Comparison of ENCODE assay signal across 14 cellular contexts in genomic region chr20:33702861-33703260, GRCh38. TPM values are rescaled to one million over a fixed set of nuclear protein-coding genes. Genes with fewer than 3 reads are reported as not detected.
DNase-seq lines count a peak whose midpoint lies in the region; ATAC-seq and TF ChIP-seq lines count a peak whose summit lies in the region.
"Had no signal": no experiment of that assay in that cellular context is flagged by ENCODE, and none has a peak within 500 bp of the region (broad histone marks: within the 10 kb centered on the region; RNA-seq: fewer than 3 reads in every experiment).

No MANE protein-coding gene starts in this region.

- TF ChIP-seq POLR2A in thyroid gland (IDR thresholded peaks at IDR 0.05) (no peak), gastroesophageal sphincter (IDR thresholded peaks at IDR 0.05) (no peak), vagina (IDR thresholded peaks at IDR 0.05) (no peak)

- in situ Hi-C loops in T47D (cut with HindIII; ENCODE audit: low pct_unique_long_range_greater_than_20kb, low sequenced_read_pairs) (no loop called here), mammary epithelial cell (cut with MboI; ENCODE audit: low sequenced_read_pairs in 2 of 2) (no loop called here)

- no peak for TF ChIP-seq EP300 in gastroesophageal sphincter (IDR thresholded peaks at IDR 0.05)

- H3K36me3 ChIP-seq in mammary epithelial cell (ENCODE audit: insufficient read depth, low read length) (peaks cover 4% of the 10 kb centered on the region), RWPE2 (ENCODE audit: low read depth) (peaks cover 14% of the 10 kb centered on the region), thyroid gland (peaks cover 0 to 5% of the 10 kb centered on the region in 2 donors), gastroesophageal sphincter (peaks cover 0 to 32% of the 10 kb centered on the region in 2 donors), vagina (peaks cover 0 to 18% of the 10 kb centered on the region in 2 donors)

- no peak for TF ChIP-seq CTCF in mammary epithelial cell (conservative IDR thresholded peaks at IDR 0.05 in 1 of 2, IDR thresholded peaks at IDR 0.05 in 1 of 2; ENCODE audit: extremely low read depth in 1 of 2, insufficient read depth in 1 of 2, low read depth in 1 of 2, low read length in 2 of 2)
- TF ChIP-seq CTCF in RWPE2 (IDR thresholded peaks at IDR 0.05; ENCODE audit: poor library complexity, severe bottlenecking) = no peak
- no peak for TF ChIP-seq CTCF in thyroid gland (IDR thresholded peaks at IDR 0.05)
- TF ChIP-seq CTCF in gastroesophageal sphincter (IDR thresholded peaks at IDR 0.05) = no peak
- no peak for TF ChIP-seq CTCF in vagina (IDR thresholded peaks at IDR 0.05)

- H3K27ac ChIP-seq in mammary epithelial cell (ENCODE audit: insufficient read depth, low read depth, low read length) (no peak overlapping the region), RWPE2 (ENCODE audit: poor library complexity, severe bottlenecking) (no peak overlapping the region), right cardiac atrium (ENCODE audit: low read length) (no peak overlapping the region), thyroid gland (no peak overlapping the region), gastroesophageal sphincter (no peak overlapping the region), vagina (no peak overlapping the region)

- BruUV-seq in mammary epithelial cell (replicated peaks; lab: Mats Ljungman, UMichigan) = no TSS peak

- POLR2A ChIA-PET in HEK293T (lab: Yijun Ruan, JAX) = no interaction called here

- DNase-seq in T47D (ENCODE audit: low read depth in 1 of 2, low spot score in 1 of 2) (peak; percentile 55 to 60), mammary epithelial cell (no peak), RWPE2 (ENCODE audit: low spot score) (no peak), right cardiac atrium (peak in 2 of 3 donors; percentile 64 to 71), thyroid gland (peak; percentile 59 to 61), HEK293T (ENCODE audit: extremely low spot score) (no peak), vagina (ENCODE audit: extremely low spot score in 2 of 2) (no peak)
- DNase-seq: activated CD4-positive, alpha-beta T cell treated with anti-CD3 and anti-CD28 coated beads, Interleukin-2, amount 50 U/mL, for 1 hour; left colon; naive B cell; NCI-H226; stimulated activated CD4-positive, alpha-beta T cell treated with anti-CD3 and anti-CD28 coated beads, Interleukin-4, amount 100 ng/mL, for 4 hours; stimulated activated naive B cell treated with anti-CD40 and anti-IgM and Interleukin-4, amounts not matched to agents 10 μg/mL and 1 μg/mL and 100 μg/mL, for 72 hours had no signal

- H3K4me1 ChIP-seq in mammary epithelial cell (ENCODE audit: insufficient read depth, low read length) (peaks cover 3% of the 10 kb centered on the region), RWPE2 (ENCODE audit: insufficient read depth, poor library complexity, severe bottlenecking) (no peaks in the 10 kb centered on the region), right cardiac atrium (ENCODE audit: control insufficient read depth, insufficient read depth, low read length) (no peaks in the 10 kb centered on the region), thyroid gland (peaks cover 0 to 14% of the 10 kb centered on the region in 2 donors), gastroesophageal sphincter (peaks cover 0 to 9% (median 0%) of the 10 kb centered on the region in 3 donors), vagina (peaks cover 2% of the 10 kb centered on the region)

- 10% methylated on average over 3 of the region's 5 CpGs for WGBS in mammary epithelial cell (ENCODE audit: low coverage, missing lambda C conversion rate)
- 38% methylated on average over 5 of the region's 5 CpGs for WGBS in right cardiac atrium
- WGBS in thyroid gland, 2 donors = 28 to 79% methylated on average over 5 of the region's 5 CpGs
- WGBS in gastroesophageal sphincter (ENCODE audit: low coverage in 1 of 2), 2 donors = 32% methylated on average over 4 of the region's 5 CpGs; no CpG with 5 or more reads in 1 of the 2 donors

- H3K9me3 ChIP-seq in mammary epithelial cell (replicated peaks; ENCODE audit: insufficient read depth, low read length) (no peaks in the 10 kb centered on the region), RWPE2 (ENCODE audit: severe bottlenecking) (peaks cover 6% of the 10 kb centered on the region), right cardiac atrium (ENCODE audit: control insufficient read depth, low read length) (no peaks in the 10 kb centered on the region), thyroid gland (no peaks in the 10 kb centered on the region), gastroesophageal sphincter (no peaks in the 10 kb centered on the region), vagina (no peaks in the 10 kb centered on the region)

- dilution Hi-C loops in mammary epithelial cell (cut with HindIII; ENCODE audit: low sequenced_read_pairs) = no loop called here

- H3K79me2 ChIP-seq in mammary epithelial cell (ENCODE audit: insufficient read depth, low read length) = no peaks in the 10 kb centered on the region

- CTCF ChIA-PET in mammary epithelial cell (lab: Charles Lee; ENCODE audit: low non-redundant PET) (no interaction called here), HEK293T (lab: Yijun Ruan, JAX) (no interaction called here)

- ATAC-seq in RWPE2 (ENCODE audit: low read depth) (peak; percentile 37; the same call in 2 of the 3 replicates), right cardiac atrium (peak; percentile 64 to 77), gastroesophageal sphincter (no peak)
- ATAC-seq: left colon; stimulated activated naive B cell treated with anti-CD40 and anti-IgM and Interleukin-4, amounts not matched to agents 10 μg/mL and 1 μg/mL and 100 μg/mL, for 72 hours had no signal

- no peak overlapping the region for H3K4me3 ChIP-seq in mammary epithelial cell (replicated peaks in 1 of 3; ENCODE audit: insufficient read depth in 1 of 3, low read depth in 2 of 3, low read length in 3 of 3)
- H3K4me3 ChIP-seq in RWPE2 (ENCODE audit: severe bottlenecking) = no peak overlapping the region
- no peak overlapping the region for H3K4me3 ChIP-seq in right cardiac atrium (ENCODE audit: low read length)
- no peak overlapping the region for H3K4me3 ChIP-seq in thyroid gland (replicated peaks in 1 of 3)
- H3K4me3 ChIP-seq in gastroesophageal sphincter = no peak overlapping the region
- no peak overlapping the region for H3K4me3 ChIP-seq in vagina

- no peaks in the 10 kb centered on the region for H4K20me1 ChIP-seq in mammary epithelial cell (ENCODE audit: insufficient read depth, low read length)

- no peak overlapping the region for H3K4me2 ChIP-seq in mammary epithelial cell (ENCODE audit: insufficient read depth, low read depth, low read length)

- no peaks in the 10 kb centered on the region for H3K27me3 ChIP-seq in mammary epithelial cell (ENCODE audit: insufficient read depth, low read length)
- no peaks in the 10 kb centered on the region for H3K27me3 ChIP-seq in RWPE2 (ENCODE audit: insufficient read depth, poor library complexity, severe bottlenecking)
- no peaks in the 10 kb centered on the region for H3K27me3 ChIP-seq in right cardiac atrium (ENCODE audit: control insufficient read depth, insufficient read depth)
- H3K27me3 ChIP-seq in thyroid gland = no peaks in the 10 kb centered on the region
- H3K27me3 ChIP-seq in gastroesophageal sphincter = no peaks in the 10 kb centered on the region
- H3K27me3 ChIP-seq in vagina = no peaks in the 10 kb centered on the region

- no peak overlapping the region for H3K9ac ChIP-seq in mammary epithelial cell (ENCODE audit: insufficient read depth, low read length)

- intact Hi-C loops in mammary epithelial cell (cut with micrococcal nuclease) = no loop called here
- intact Hi-C loops in right cardiac atrium (cut with DNase I) = no loop called here
- intact Hi-C loops in thyroid gland (cut with DNase I) = no loop called here
- intact Hi-C loops in vagina (cut with DNase I) = no loop called here

- H2AFZ ChIP-seq in mammary epithelial cell (ENCODE audit: low read depth, low read length) = no peak overlapping the region

TF ChIP-seq in HEK293T, 16 proteins besides CTCF, POLR2A, EP300 and RAD21 (continues in another document):
- no peak for TF ChIP-seq FOXM1 (IDR thresholded peaks at IDR 0.05; ENCODE audit: borderline replicate concordance)
- TF ChIP-seq HDGF (IDR thresholded peaks at IDR 0.05; ENCODE audit: borderline replicate concordance) = no peak
- no peak for TF ChIP-seq CTBP1 (IDR thresholded peaks at IDR 0.05; ENCODE audit: borderline replicate concordance)
- TF ChIP-seq TARDBP (IDR thresholded peaks at IDR 0.05) = no peak
- TF ChIP-seq SP1 (IDR thresholded peaks at IDR 0.05) = no peak

RNA-seq across cellular contexts. Expression of gene E2F1, which starts 16.7 kb away (rescaled TPM):
- total RNA-seq in mammary epithelial cell = 10 to 100 TPM in 1 of 2 donors, 1 to 10 TPM in 1; 1.8 to 12.7 TPM
- polyA plus RNA-seq in mammary epithelial cell = 10.3 TPM
- polyA minus RNA-seq in mammary epithelial cell = 10.7 TPM
- total RNA-seq in right cardiac atrium = 1 to 10 TPM in 2 of 4 donors, under 1 TPM in 2; 0.45 to 2.2 (median 1.0) TPM
- polyA plus RNA-seq in right cardiac atrium = 0.52 TPM
- total RNA-seq in thyroid gland = under 1 TPM in 3 of 4 donors, not detected in 1; 0.42 to 0.89 (median 0.67) TPM
- total RNA-seq in gastroesophageal sphincter = 1 to 10 TPM in 3 of 4 donors, under 1 TPM in 1; 0.57 to 4.4 (median 1.5) TPM
- total RNA-seq in vagina = 0.49 TPM

RNA-seq across cellular contexts. Expression of gene PXMP4, which starts 17.2 kb away (rescaled TPM):
- total RNA-seq in mammary epithelial cell = 10 to 100 TPM in 1 of 2 donors, 1 to 10 TPM in 1; 8.0 to 11.3 TPM
- 6.5 TPM for polyA plus RNA-seq in mammary epithelial cell
- polyA minus RNA-seq in mammary epithelial cell = 2.6 TPM
- 10 to 100 TPM in 3 of 4 donors, 1 to 10 TPM in 1; 8.0 to 12.9 (median 11.2) TPM for total RNA-seq in right cardiac atrium
- 4.2 TPM for polyA plus RNA-seq in right cardiac atrium
- 10 to 100 TPM; 17.7 to 31.2 (median 22.0) TPM for total RNA-seq in thyroid gland
- total RNA-seq in gastroesophageal sphincter = 1 to 10 TPM; 4.4 to 8.9 (median 6.8) TPM
- total RNA-seq in vagina = 6.6 TPM

RNA-seq across cellular contexts. Expression of gene NECAB3, which starts 28.6 kb away (rescaled TPM):
- 10 to 100 TPM; 14.6 to 14.7 TPM for total RNA-seq in mammary epithelial cell
- polyA plus RNA-seq in mammary epithelial cell = 5.4 TPM
- 2.9 TPM for polyA minus RNA-seq in mammary epithelial cell
- total RNA-seq in right cardiac atrium = 10 to 100 TPM; 55.4 to 61.3 (median 57.0) TPM
- polyA plus RNA-seq in right cardiac atrium = 57.4 TPM
- total RNA-seq in thyroid gland = 10 to 100 TPM; 65.2 to 99.8 (median 73.4) TPM
- 10 to 100 TPM; 30.6 to 71.9 (median 52.9) TPM for total RNA-seq in gastroesophageal sphincter
- total RNA-seq in vagina = 29.2 TPM

RNA-seq across cellular contexts. Expression of gene ZNF341, which starts 28.9 kb away (rescaled TPM):
- total RNA-seq in mammary epithelial cell (1 to 10 TPM; 1.0 to 4.5 TPM), right cardiac atrium (1 to 10 TPM; 1.5 to 2.2 (median 1.8) TPM), thyroid gland (1 to 10 TPM; 1.1 to 3.5 (median 2.8) TPM), gastroesophageal sphincter (1 to 10 TPM; 1.7 to 4.4 (median 2.9) TPM), vagina (4.2 TPM)
- polyA plus RNA-seq in mammary epithelial cell (2.9 TPM), right cardiac atrium (2.0 TPM)
- 4.5 TPM for polyA minus RNA-seq in mammary epithelial cell

RNA-seq across cellular contexts. Expression of gene ACTL10, which starts 36.1 kb away (rescaled TPM):
- total RNA-seq in mammary epithelial cell (1 to 10 TPM; 1.4 to 2.7 TPM), right cardiac atrium (under 1 TPM; 0.29 to 0.71 (median 0.32) TPM), thyroid gland (1 to 10 TPM; 2.1 to 3.9 (median 2.6) TPM), gastroesophageal sphincter (1 to 10 TPM in 3 of 4 donors, under 1 TPM in 1; 0.54 to 2.7 (median 2.1) TPM), vagina (1.5 TPM)
- polyA plus RNA-seq in mammary epithelial cell (0.79 TPM), right cardiac atrium (0.27 TPM)
- polyA minus RNA-seq in mammary epithelial cell = not detected

Comparison
In these comparisons a context has a peak if more than half of its experiments do, and no peak if none do; other contexts are left out.
1. DNase-seq: peak in T47D (2 of 2), right cardiac atrium (2 of 3) and thyroid gland (2 of 2); none in mammary epithelial cell (single experiment), RWPE2 (single experiment), HEK293T (single experiment) and vagina (0 of 2).